15 cellular contexts compared by ENCODE assay signal in genomic region chr4:145863191-145863590, GRCh38.
DNase-seq lines count a peak whose midpoint lies in the region; ATAC-seq, FAIRE-seq and TF ChIP-seq lines count a peak whose summit lies in the region.
"Had no signal": no experiment of that assay in that cellular context is flagged by ENCODE, and none has a peak within 500 bp of the region (broad histone marks: within the 10 kb centered on the region; RNA-seq: fewer than 3 reads in every experiment).

No MANE protein-coding gene starts in this region.

- H3K27me3 ChIP-seq in Karpas-422 (ENCODE audit: low read length): no peaks in the 10 kb centered on the region
- H3K27me3 ChIP-seq: BLaER1 treated with 17β-estradiol and CSF1 and Interleukin-3, amounts not matched to agents 10 nM and 100 nM had no signal

- H3K36me3 Mint-ChIP-seq in activated CD8-positive, alpha-beta T cell treated with anti-CD3 and anti-CD28 coated beads for 36 hours (ENCODE audit: low read depth): peaks cover 39% of the 10 kb centered on the region
- peaks cover 16% of the 10 kb centered on the region for H3K36me3 Mint-ChIP-seq in activated CD8-positive, alpha-beta T cell treated with anti-CD3 and anti-CD28 coated beads, Interleukin-2, amount 10 ng/mL, durations not matched to agents 7 days and 5 days (ENCODE audit: low read depth)
- peaks cover 47% of the 10 kb centered on the region for H3K36me3 Mint-ChIP-seq in stimulated activated memory B cell treated with anti-CD40 and anti-IgM and Interleukin-4, amounts not matched to agents 10 μg/mL and 1 μg/mL and 100 μg/mL, for 72 hours

- ATAC-seq in activated CD8-positive, alpha-beta T cell treated with anti-CD3 and anti-CD28 coated beads for 36 hours: no peak
- no peak for ATAC-seq in activated CD8-positive, alpha-beta T cell treated with anti-CD3 and anti-CD28 coated beads, Interleukin-2, amount 10 ng/mL, durations not matched to agents 7 days and 5 days
- ATAC-seq in stimulated activated memory B cell treated with anti-CD40 and anti-IgM and Interleukin-4, amounts not matched to agents 10 μg/mL and 1 μg/mL and 100 μg/mL, for 72 hours: peak; percentile 34
- no peak for ATAC-seq in HG03097 (IDR thresholded peaks at IDR 0.05; ENCODE audit: low FRiP score, unreplicated experiment)
- ATAC-seq in GM21723 (IDR thresholded peaks at IDR 0.05; ENCODE audit: unreplicated experiment): no peak

- H3K4me1 ChIP-seq in Karpas-422 (ENCODE audit: low read length): peaks cover 48% of the 10 kb centered on the region
- H3K4me1 ChIP-seq: HAP-1 had no signal

- no peaks in the 10 kb centered on the region for H4K20me1 ChIP-seq in Karpas-422 (ENCODE audit: insufficient read depth, low read depth, low read length)
- H4K20me1 ChIP-seq: BLaER1 treated with 17β-estradiol and CSF1 and Interleukin-3, amounts not matched to agents 10 nM and 100 nM had no signal

- no peak for TF ChIP-seq CTCF in activated CD8-positive, alpha-beta T cell treated with anti-CD3 and anti-CD28 coated beads for 36 hours (IDR thresholded peaks at IDR 0.05)

- H3K9ac ChIP-seq in Karpas-422 (ENCODE audit: low read length): no peak overlapping the region
- H3K9ac ChIP-seq: BLaER1 treated with 17β-estradiol and CSF1 and Interleukin-3, amounts not matched to agents 10 nM and 100 nM had no signal

- FAIRE-seq in GM12891 (lab: Jason Lieb, UNC): peak; percentile 40
- FAIRE-seq: H1 had no signal

- H3K9me3 ChIP-seq in Karpas-422 (ENCODE audit: low read length): no peaks in the 10 kb centered on the region
- H3K9me3 ChIP-seq: BLaER1 treated with 17β-estradiol and CSF1 and Interleukin-3, amounts not matched to agents 10 nM and 100 nM; HAP-1 had no signal

- intact Hi-C loops in activated CD8-positive, alpha-beta T cell treated with anti-CD3 and anti-CD28 coated beads for 36 hours (cut with micrococcal nuclease): no loop called here

- H3K27me3 Mint-ChIP-seq in activated CD8-positive, alpha-beta T cell treated with anti-CD3 and anti-CD28 coated beads for 36 hours: no peaks in the 10 kb centered on the region
- H3K27me3 Mint-ChIP-seq in activated CD8-positive, alpha-beta T cell treated with anti-CD3 and anti-CD28 coated beads, Interleukin-2, amount 10 ng/mL, durations not matched to agents 7 days and 5 days (ENCODE audit: low read depth): no peaks in the 10 kb centered on the region
- H3K27me3 Mint-ChIP-seq in stimulated activated memory B cell treated with anti-CD40 and anti-IgM and Interleukin-4, amounts not matched to agents 10 μg/mL and 1 μg/mL and 100 μg/mL, for 72 hours: no peaks in the 10 kb centered on the region
- H3K27me3 Mint-ChIP-seq: CD4-positive, CD25-positive, alpha-beta regulatory T cell; IgD-negative memory B cell had no signal

- CTCF ChIA-PET in activated CD8-positive, alpha-beta T cell treated with anti-CD3 and anti-CD28 coated beads for 36 hours (lab: Charles Lee): no interaction called here
- CTCF ChIA-PET in activated CD8-positive, alpha-beta T cell treated with anti-CD3 and anti-CD28 coated beads, Interleukin-2, amount 10 ng/mL, durations not matched to agents 7 days and 5 days (lab: Charles Lee): no interaction called here

- peaks cover 82% of the 10 kb centered on the region for H3K79me2 ChIP-seq in Karpas-422 (ENCODE audit: low read length)

- H3K9me3 Mint-ChIP-seq in activated CD8-positive, alpha-beta T cell treated with anti-CD3 and anti-CD28 coated beads for 36 hours: no peaks in the 10 kb centered on the region
- no peaks in the 10 kb centered on the region for H3K9me3 Mint-ChIP-seq in activated CD8-positive, alpha-beta T cell treated with anti-CD3 and anti-CD28 coated beads, Interleukin-2, amount 10 ng/mL, durations not matched to agents 7 days and 5 days (ENCODE audit: insufficient read depth)
- H3K9me3 Mint-ChIP-seq in stimulated activated memory B cell treated with anti-CD40 and anti-IgM and Interleukin-4, amounts not matched to agents 10 μg/mL and 1 μg/mL and 100 μg/mL, for 72 hours: no peaks in the 10 kb centered on the region
- H3K9me3 Mint-ChIP-seq: CD4-positive, CD25-positive, alpha-beta regulatory T cell; IgD-negative memory B cell had no signal

- peak overlapping the region; percentile 24; the same call in 1 of the 2 replicates for H3K27ac ChIP-seq in Karpas-422 (ENCODE audit: low read length)
- H3K27ac ChIP-seq: BLaER1 treated with 17β-estradiol and CSF1 and Interleukin-3, amounts not matched to agents 10 nM and 100 nM had no signal

- DNase-seq in activated CD8-positive, alpha-beta T cell treated with anti-CD3 and anti-CD28 coated beads for 36 hours: no peak
- no peak for DNase-seq in activated CD8-positive, alpha-beta T cell treated with anti-CD3 and anti-CD28 coated beads, Interleukin-2, amount 10 ng/mL, durations not matched to agents 7 days and 5 days
- DNase-seq in GM12891 (ENCODE audit: insufficient read length, low spot score) (no peak), Karpas-422 (no peak)
- DNase-seq: ACHN; CD4-positive, CD25-positive, alpha-beta regulatory T cell; DMS53; GF-D8 had no signal

- H3K36me3 ChIP-seq in Karpas-422 (ENCODE audit: insufficient read depth, low read length): peaks cover 35% of the 10 kb centered on the region

- peaks cover 28% of the 10 kb centered on the region for H3K4me1 Mint-ChIP-seq in activated CD8-positive, alpha-beta T cell treated with anti-CD3 and anti-CD28 coated beads for 36 hours (ENCODE audit: low read depth)
- no peaks in the 10 kb centered on the region for H3K4me1 Mint-ChIP-seq in activated CD8-positive, alpha-beta T cell treated with anti-CD3 and anti-CD28 coated beads, Interleukin-2, amount 10 ng/mL, durations not matched to agents 7 days and 5 days (ENCODE audit: low read depth)
- peaks cover 37% of the 10 kb centered on the region for H3K4me1 Mint-ChIP-seq in stimulated activated memory B cell treated with anti-CD40 and anti-IgM and Interleukin-4, amounts not matched to agents 10 μg/mL and 1 μg/mL and 100 μg/mL, for 72 hours

- no peak overlapping the region for H2AFZ ChIP-seq in Karpas-422 (ENCODE audit: low read length)

- peak overlapping the region; percentile 15 for H3K27ac Mint-ChIP-seq in activated CD8-positive, alpha-beta T cell treated with anti-CD3 and anti-CD28 coated beads for 36 hours
- H3K27ac Mint-ChIP-seq in activated CD8-positive, alpha-beta T cell treated with anti-CD3 and anti-CD28 coated beads, Interleukin-2, amount 10 ng/mL, durations not matched to agents 7 days and 5 days: no peak overlapping the region
- H3K27ac Mint-ChIP-seq in stimulated activated memory B cell treated with anti-CD40 and anti-IgM and Interleukin-4, amounts not matched to agents 10 μg/mL and 1 μg/mL and 100 μg/mL, for 72 hours: no peak overlapping the region
- H3K27ac Mint-ChIP-seq: CD4-positive, CD25-positive, alpha-beta regulatory T cell had no signal

- no peak overlapping the region for H3K4me3 Mint-ChIP-seq in activated CD8-positive, alpha-beta T cell treated with anti-CD3 and anti-CD28 coated beads for 36 hours
- H3K4me3 Mint-ChIP-seq in activated CD8-positive, alpha-beta T cell treated with anti-CD3 and anti-CD28 coated beads, Interleukin-2, amount 10 ng/mL, durations not matched to agents 7 days and 5 days: no peak overlapping the region
- no peak overlapping the region for H3K4me3 Mint-ChIP-seq in stimulated activated memory B cell treated with anti-CD40 and anti-IgM and Interleukin-4, amounts not matched to agents 10 μg/mL and 1 μg/mL and 100 μg/mL, for 72 hours
- H3K4me3 Mint-ChIP-seq: CD4-positive, CD25-positive, alpha-beta regulatory T cell; IgD-negative memory B cell had no signal

- POLR2A ChIA-PET in activated CD8-positive, alpha-beta T cell treated with anti-CD3 and anti-CD28 coated beads for 36 hours (lab: Charles Lee): no interaction called here
- POLR2A ChIA-PET in activated CD8-positive, alpha-beta T cell treated with anti-CD3 and anti-CD28 coated beads, Interleukin-2, amount 10 ng/mL, durations not matched to agents 7 days and 5 days (lab: Charles Lee): no interaction called here

- no peaks in the 10 kb centered on the region for H3K9me2 ChIP-seq in Karpas-422 (replicated peaks; ENCODE audit: insufficient read depth, low read length)

- no peak overlapping the region for H3K4me3 ChIP-seq in Karpas-422 (ENCODE audit: low read length)
- H3K4me3 ChIP-seq: BLaER1 treated with 17β-estradiol and CSF1 and Interleukin-3, amounts not matched to agents 10 nM and 100 nM; HAP-1 had no signal

- peak overlapping the region; percentile 23 for H3K4me2 ChIP-seq in Karpas-422 (ENCODE audit: low read depth, low read length, poor library complexity, severe bottlenecking)
- H3K4me2 ChIP-seq: BLaER1 treated with 17β-estradiol and CSF1 and Interleukin-3, amounts not matched to agents 10 nM and 100 nM had no signal

- no peak for TF ChIP-seq POLR2A in GM12891 (IDR thresholded peaks at IDR 0.05; ENCODE audit: low read depth, low read length)

TF ChIP-seq in GM12891, 5 proteins besides CTCF, POLR2A, EP300 and RAD21:
- TF ChIP-seq PAX5 (IDR thresholded peaks at IDR 0.05; ENCODE audit: insufficient read depth, low read length, severe bottlenecking) (no peak), POU2F2 (IDR thresholded peaks at IDR 0.05; ENCODE audit: low read depth, low read length) (no peak), SPI1 (IDR thresholded peaks at IDR 0.05; ENCODE audit: low read depth, low read length) (0 out of 2 replicates have a peak, but pooled peaks have one; percentile 23), TAF1 (IDR thresholded peaks at IDR 0.05; ENCODE audit: low read depth, low read length) (no peak), POLR2AphosphoS5 (IDR thresholded peaks at IDR 0.05; ENCODE audit: low read depth, low read length) (no peak)
